In genomic region chr9:136095495-136096058, GRCh38 we compare ENCODE assay signal across 8 cellular contexts. TPM values are rescaled to one million over a fixed set of nuclear protein-coding genes. Genes with fewer than 3 reads are reported as not detected.
DNase-seq lines count a peak whose midpoint lies in the region; ATAC-seq and TF ChIP-seq lines count a peak whose summit lies in the region.

No MANE protein-coding gene starts in this region.

- peak; percentile 72 for DNase-seq in activated CD4-positive, alpha-beta T cell treated with anti-CD3 and anti-CD28 coated beads, Interleukin-2, amount 10 ng/mL, durations not matched to agents 24 days and 14 days
- no peak for DNase-seq in activated CD4-positive, alpha-beta T cell treated with anti-CD3 and anti-CD28 coated beads, Interleukin-2, amount 50 U/mL, for 4 hours
- no peak for DNase-seq in activated T-helper 2 cell treated with anti-CD3 and anti-CD28 coated beads, Interferon-gamma antibody, Interleukin-2, Interleukin-4, amounts not matched to agents 10 μg/mL and 5 μg/mL and 100 μg/mL, durations not matched to agents 14 hours and 24 hours and 36 hours (ENCODE audit: low spot score)
- DNase-seq in heart right ventricle (peak in 1 of 2 donors; percentile 62), psoas muscle (peak in 1 of 2 donors; percentile 51), NCI-H2107 treated with DMSO at 0.1 percent for 48 hours (lab: John Stamatoyannopoulos, UW; ENCODE audit: unreplicated experiment) (no peak)

- H3K4me1 Mint-ChIP-seq in activated CD4-positive, alpha-beta T cell treated with anti-CD3 and anti-CD28 coated beads, Interleukin-2, amount 10 ng/mL, durations not matched to agents 24 days and 14 days, result peaks cover 4% of the 10 kb centered on the region
- H3K4me1 Mint-ChIP-seq in activated T-helper 2 cell treated with anti-CD3 and anti-CD28 coated beads, Interferon-gamma antibody, Interleukin-2, Interleukin-4, amounts not matched to agents 10 μg/mL and 5 μg/mL and 100 μg/mL, durations not matched to agents 14 hours and 24 hours and 36 hours (ENCODE audit: low read depth), result peaks cover 4% of the 10 kb centered on the region

- peaks cover 0 to 12% (median 0%) of the 10 kb centered on the region in 9 donors for H3K36me3 ChIP-seq in heart right ventricle
- H3K36me3 ChIP-seq in psoas muscle (ENCODE audit: insufficient read depth in 1 of 2, low read depth in 1 of 2), result no peaks in the 10 kb centered on the region

- peak overlapping the region; percentile 88 to 99 (median 97) for H3K27ac ChIP-seq in heart right ventricle
- H3K27ac ChIP-seq in psoas muscle, result peak overlapping the region; percentile 93

- peaks cover 9 to 59% (median 54%) of the 10 kb centered on the region in 9 donors for H3K4me1 ChIP-seq in heart right ventricle
- peaks cover 36% of the 10 kb centered on the region for H3K4me1 ChIP-seq in psoas muscle

- WGBS in heart right ventricle, 2 donors, result 1 to 2% methylated on average over 39 to 73 of the region's 73 CpGs
- 0 to 4% (median 0%) methylated on average over 23 to 73 of the region's 73 CpGs for WGBS in psoas muscle, 3 donors

- ATAC-seq in heart right ventricle, result peak; percentile 13 to 64 (median 26)
- ATAC-seq in psoas muscle, result peak; percentile 10 to 38 (median 27)
- no peak for ATAC-seq in GM18867 (IDR thresholded peaks at IDR 0.05; ENCODE audit: unreplicated experiment)
- no peak for ATAC-seq in GM18502 (IDR thresholded peaks at IDR 0.05; ENCODE audit: poor library complexity, unreplicated experiment)

- intact Hi-C loops in activated CD4-positive, alpha-beta T cell treated with anti-CD3 and anti-CD28 coated beads, Interleukin-2, amount 10 ng/mL, durations not matched to agents 24 days and 14 days (cut with micrococcal nuclease), result loop anchor here (1.0 to 2.0 kb wide), 2 partner anchors 14 to 23 kb away; partner anchors contain the start of gene TMEM250
- intact Hi-C loops in activated T-helper 2 cell treated with anti-CD3 and anti-CD28 coated beads, Interferon-gamma antibody, Interleukin-2, Interleukin-4, amounts not matched to agents 10 μg/mL and 5 μg/mL and 100 μg/mL, durations not matched to agents 14 hours and 24 hours and 36 hours (cut with micrococcal nuclease), result loop anchor here (10.0 kb wide), 1 partner anchor 1029 kb away; no protein-coding TSS in a partner anchor
- intact Hi-C loops in heart right ventricle (cut with DNase I), result loop anchor here in 2 of 10 donors (1.0 to 2.0 kb wide), 2 partner anchors 23 kb away; partner anchors contain the start of gene TMEM250 (in 2 of the 2)
- intact Hi-C loops in psoas muscle (cut with DNase I), result no loop called here

- H3K9me3 Mint-ChIP-seq in activated CD4-positive, alpha-beta T cell treated with anti-CD3 and anti-CD28 coated beads, Interleukin-2, amount 10 ng/mL, durations not matched to agents 24 days and 14 days, result no peaks in the 10 kb centered on the region
- H3K9me3 Mint-ChIP-seq in activated T-helper 2 cell treated with anti-CD3 and anti-CD28 coated beads, Interferon-gamma antibody, Interleukin-2, Interleukin-4, amounts not matched to agents 10 μg/mL and 5 μg/mL and 100 μg/mL, durations not matched to agents 14 hours and 24 hours and 36 hours, result no peaks in the 10 kb centered on the region

- H3K27me3 Mint-ChIP-seq in activated CD4-positive, alpha-beta T cell treated with anti-CD3 and anti-CD28 coated beads, Interleukin-2, amount 10 ng/mL, durations not matched to agents 24 days and 14 days, result peaks cover 15% of the 10 kb centered on the region
- peaks cover 16% of the 10 kb centered on the region for H3K27me3 Mint-ChIP-seq in activated T-helper 2 cell treated with anti-CD3 and anti-CD28 coated beads, Interferon-gamma antibody, Interleukin-2, Interleukin-4, amounts not matched to agents 10 μg/mL and 5 μg/mL and 100 μg/mL, durations not matched to agents 14 hours and 24 hours and 36 hours (ENCODE audit: low read depth)

- peak overlapping the region; percentile 22 to 93 (median 86) for H3K4me3 ChIP-seq in heart right ventricle
- H3K4me3 ChIP-seq in psoas muscle, result peak overlapping the region; percentile 71

- H3K36me3 Mint-ChIP-seq in activated CD4-positive, alpha-beta T cell treated with anti-CD3 and anti-CD28 coated beads, Interleukin-2, amount 10 ng/mL, durations not matched to agents 24 days and 14 days (ENCODE audit: low read depth), result no peaks in the 10 kb centered on the region
- no peaks in the 10 kb centered on the region for H3K36me3 Mint-ChIP-seq in activated T-helper 2 cell treated with anti-CD3 and anti-CD28 coated beads, Interferon-gamma antibody, Interleukin-2, Interleukin-4, amounts not matched to agents 10 μg/mL and 5 μg/mL and 100 μg/mL, durations not matched to agents 14 hours and 24 hours and 36 hours (ENCODE audit: low read depth)

- H3K9me3 ChIP-seq in heart right ventricle (no peaks in the 10 kb centered on the region), psoas muscle (no peaks in the 10 kb centered on the region)

- no peak overlapping the region for H3K27ac Mint-ChIP-seq in activated CD4-positive, alpha-beta T cell treated with anti-CD3 and anti-CD28 coated beads, Interleukin-2, amount 10 ng/mL, durations not matched to agents 24 days and 14 days
- no peak overlapping the region for H3K27ac Mint-ChIP-seq in activated T-helper 2 cell treated with anti-CD3 and anti-CD28 coated beads, Interferon-gamma antibody, Interleukin-2, Interleukin-4, amounts not matched to agents 10 μg/mL and 5 μg/mL and 100 μg/mL, durations not matched to agents 14 hours and 24 hours and 36 hours

- TF ChIP-seq CTCF in heart right ventricle (IDR thresholded peaks at IDR 0.05) (no peak), psoas muscle (IDR thresholded peaks at IDR 0.05) (no peak)

- H3K27me3 ChIP-seq in heart right ventricle (peaks cover 0 to 7% (median 0%) of the 10 kb centered on the region in 7 donors), psoas muscle (ENCODE audit: insufficient read depth in 3 of 3, low read length in 2 of 3) (no peaks in the 10 kb centered on the region)

- peak overlapping the region; percentile 44 for H3K4me3 Mint-ChIP-seq in activated CD4-positive, alpha-beta T cell treated with anti-CD3 and anti-CD28 coated beads, Interleukin-2, amount 10 ng/mL, durations not matched to agents 24 days and 14 days
- peak overlapping the region; percentile 55 for H3K4me3 Mint-ChIP-seq in activated T-helper 2 cell treated with anti-CD3 and anti-CD28 coated beads, Interferon-gamma antibody, Interleukin-2, Interleukin-4, amounts not matched to agents 10 μg/mL and 5 μg/mL and 100 μg/mL, durations not matched to agents 14 hours and 24 hours and 36 hours (ENCODE audit: low read depth)

RNA-seq across cellular contexts. Expression of gene NACC2, which starts 0.5 kb away (rescaled TPM):
- total RNA-seq in activated CD4-positive, alpha-beta T cell treated with anti-CD3 and anti-CD28 coated beads, Interleukin-2, amount 10 ng/mL, durations not matched to agents 24 days and 14 days, result 3.2 and 3.6 TPM in 2 replicates
- 5.4 and 5.5 TPM in 2 replicates for total RNA-seq in activated T-helper 2 cell treated with anti-CD3 and anti-CD28 coated beads, Interferon-gamma antibody, Interleukin-2, Interleukin-4, amounts not matched to agents 10 μg/mL and 5 μg/mL and 100 μg/mL, durations not matched to agents 14 hours and 24 hours and 36 hours
- total RNA-seq in heart right ventricle, result 10 to 100 TPM; 32.0 to 55.1 (median 41.1) TPM
- 10 to 100 TPM; 15.6 to 16.5 TPM for polyA plus RNA-seq in heart right ventricle
- 10 to 100 TPM; 18.4 to 33.5 (median 28.0) TPM for total RNA-seq in psoas muscle
- polyA plus RNA-seq in psoas muscle, result 10 to 100 TPM in 2 of 3 donors, 1 to 10 TPM in 1; 8.5 to 14.0 (median 10.4) TPM

RNA-seq across cellular contexts. Expression of gene TMEM250, which starts 23.1 kb away (rescaled TPM):
- 49.8 and 52.7 TPM in 2 replicates for total RNA-seq in activated CD4-positive, alpha-beta T cell treated with anti-CD3 and anti-CD28 coated beads, Interleukin-2, amount 10 ng/mL, durations not matched to agents 24 days and 14 days
- 43.1 and 43.5 TPM in 2 replicates for total RNA-seq in activated T-helper 2 cell treated with anti-CD3 and anti-CD28 coated beads, Interferon-gamma antibody, Interleukin-2, Interleukin-4, amounts not matched to agents 10 μg/mL and 5 μg/mL and 100 μg/mL, durations not matched to agents 14 hours and 24 hours and 36 hours
- total RNA-seq in heart right ventricle (10 to 100 TPM; 12.7 to 24.3 (median 15.4) TPM), psoas muscle (10 to 100 TPM; 17.3 to 27.8 (median 22.5) TPM)
- polyA plus RNA-seq in heart right ventricle (10 to 100 TPM in 1 of 2 donors, 1 to 10 TPM in 1; 9.7 to 26.4 TPM), psoas muscle (10 to 100 TPM; 28.8 to 49.5 (median 41.3) TPM)

Comparison
In these comparisons a context has a peak if more than half of its experiments do, and no peak if none do; other contexts are left out.
1. ATAC-seq: peak in heart right ventricle (8 of 8) and psoas muscle (4 of 4); none in GM18867 (single experiment) and GM18502 (single experiment).
2. intact Hi-C loops: an anchor here in activated CD4-positive, alpha-beta T cell treated with anti-CD3 and anti-CD28 coated beads, Interleukin-2, amount 10 ng/mL, durations not matched to agents 24 days and 14 days (1.0 to 2.0 kb wide) and activated T-helper 2 cell treated with anti-CD3 and anti-CD28 coated beads, Interferon-gamma antibody, Interleukin-2, Interleukin-4, amounts not matched to agents 10 μg/mL and 5 μg/mL and 100 μg/mL, durations not matched to agents 14 hours and 24 hours and 36 hours (10.0 kb wide); none called in psoas muscle.